In the genomic region with DNA sequence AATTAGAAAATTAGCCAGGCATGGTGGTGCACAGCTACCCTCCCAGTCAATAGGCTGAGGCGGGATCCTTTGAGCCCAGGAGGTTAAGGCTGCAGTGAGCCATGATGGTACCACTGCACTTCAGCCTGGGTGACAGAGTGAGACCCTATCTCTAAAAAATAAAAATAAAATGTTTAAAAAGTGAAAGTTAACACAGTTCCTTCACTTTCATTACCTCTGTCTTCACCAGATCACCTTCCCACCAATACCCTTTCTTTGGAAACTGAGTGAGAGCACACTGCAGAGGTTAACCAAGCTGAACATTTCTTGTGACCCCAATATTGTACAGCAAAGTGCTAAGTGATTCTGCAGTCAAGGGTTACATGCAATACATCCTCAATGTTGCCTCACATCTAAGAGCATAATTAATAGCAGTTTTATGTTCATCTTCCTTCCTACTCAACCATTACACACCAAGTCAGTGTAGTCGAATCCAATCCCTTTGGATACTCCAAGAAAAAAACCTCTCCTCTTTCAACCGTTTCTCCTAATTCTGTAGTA, we compare ENCODE assay signal across 15 cellular contexts. TPM values are rescaled to one million over a fixed set of nuclear protein-coding genes. Genes with fewer than 3 reads are reported as not detected.
DNase-seq lines count a peak whose midpoint lies in the region; TF ChIP-seq lines count a peak whose summit lies in the region.
"Had no signal": no experiment of that assay in that cellular context is flagged by ENCODE, and none has a peak within 500 bp of the region (broad histone marks: within the 10 kb centered on the region; RNA-seq: fewer than 3 reads in every experiment).

No MANE protein-coding gene starts in this region.

- H4K20me1 ChIP-seq in PC-9 (ENCODE audit: insufficient read depth): no peaks in the 10 kb centered on the region
- no peaks in the 10 kb centered on the region for H4K20me1 ChIP-seq in OCI-LY7 (ENCODE audit: insufficient read depth, low read length)

- H3K4me3 ChIP-seq in GM08714 (ENCODE audit: low read length) (peak overlapping the region; percentile 18; the same call in 1 of the 2 replicates), PC-9 (no peak overlapping the region), OCI-LY7 (ENCODE audit: low read depth, low read length, poor library complexity, severe bottlenecking) (no peak overlapping the region)

- H3K9me3 Mint-ChIP-seq in glutamatergic neuron (ENCODE audit: unreplicated experiment) (peaks cover 7% of the 10 kb centered on the region), progenitor cell of endocrine pancreas (ENCODE audit: low read depth) (no peaks in the 10 kb centered on the region)

- no peaks in the 10 kb centered on the region for H3F3A ChIP-seq in PC-9 (ENCODE audit: insufficient read depth, low read depth)

- H3K9me3 ChIP-seq in PC-9 (ENCODE audit: insufficient read depth, low read depth) (no peaks in the 10 kb centered on the region), OCI-LY7 (ENCODE audit: low read length) (no peaks in the 10 kb centered on the region)
- H3K9me3 ChIP-seq: right atrium auricular region had no signal

- no peaks in the 10 kb centered on the region for H3K79me2 ChIP-seq in PC-9 (ENCODE audit: low read depth)
- H3K79me2 ChIP-seq in OCI-LY7 (ENCODE audit: insufficient read depth, low read depth, low read length): no peaks in the 10 kb centered on the region

- peaks cover 8% of the 10 kb centered on the region for H3K36me3 Mint-ChIP-seq in glutamatergic neuron (ENCODE audit: unreplicated experiment)
- H3K36me3 Mint-ChIP-seq in progenitor cell of endocrine pancreas (ENCODE audit: insufficient read depth): no peaks in the 10 kb centered on the region

- no peaks in the 10 kb centered on the region; the same call in 1 of the 2 replicates for H3K9me2 ChIP-seq in PC-9 (ENCODE audit: insufficient read depth)
- H3K9me2 ChIP-seq in OCI-LY7 (ENCODE audit: insufficient read depth, low read length): no peaks in the 10 kb centered on the region

- no peaks in the 10 kb centered on the region for H3K4me1 ChIP-seq in PC-9 (replicated peaks; ENCODE audit: insufficient read depth)
- H3K4me1 ChIP-seq in OCI-LY7 (ENCODE audit: insufficient read depth, low read length, poor library complexity, severe bottlenecking): no peaks in the 10 kb centered on the region

- H3K27ac Mint-ChIP-seq in glutamatergic neuron (ENCODE audit: unreplicated experiment): no peak overlapping the region
- H3K27ac Mint-ChIP-seq in progenitor cell of endocrine pancreas: no peak overlapping the region
- H3K27ac Mint-ChIP-seq: HFFc6 had no signal

- H3K4me2 ChIP-seq in PC-9: peak overlapping the region; percentile 4; the same call in 1 of the 2 replicates
- H3K4me2 ChIP-seq in OCI-LY7 (ENCODE audit: low read length): no peak overlapping the region

- peaks cover 1% of the 10 kb centered on the region for H3K4me1 Mint-ChIP-seq in glutamatergic neuron (ENCODE audit: low read depth, unreplicated experiment)
- H3K4me1 Mint-ChIP-seq in progenitor cell of endocrine pancreas (ENCODE audit: low read depth): peaks cover 5% of the 10 kb centered on the region

- no TSS peak for BruUV-seq in PC-9 (replicated peaks; lab: Mats Ljungman, UMichigan)
- no TSS peak for BruUV-seq in OCI-LY7 (replicated peaks; lab: Mats Ljungman, UMichigan)

- POLR2A ChIA-PET in PC-9 (lab: Charles Lee; ENCODE audit: unreplicated experiment): no interaction called here
- POLR2A ChIA-PET in OCI-LY7 (lab: Charles Lee): no interaction called here
- POLR2A ChIA-PET in HEK293T (lab: Yijun Ruan, JAX): no interaction called here

- DNase-seq in PC-9 (no peak), glutamatergic neuron (no peak), progenitor cell of endocrine pancreas (ENCODE audit: low spot score, unreplicated experiment) (no peak), HT-29 (ENCODE audit: low spot score) (no peak), medulla oblongata (ENCODE audit: extremely low spot score) (no peak), OCI-LY7 (ENCODE audit: low spot score) (no peak), HEK293T (ENCODE audit: extremely low spot score) (no peak)
- DNase-seq: activated CD4-positive, alpha-beta T cell treated with anti-CD3 and anti-CD28 coated beads, Interleukin-2, amount 50 U/mL, for 1 hour; activated naive CD4-positive, alpha-beta T cell treated with anti-CD3 and anti-CD28 coated beads, Interleukin-2, amount 50 U/mL, for 16 hours; COR-L47; HFFc6; MV-4-11; NCI-H510A had no signal

- H3K27ac ChIP-seq in PC-9: no peak overlapping the region
- H3K27ac ChIP-seq in OCI-LY7 (ENCODE audit: low read depth, low read length, poor library complexity, severe bottlenecking): no peak overlapping the region

- H3K4me3 Mint-ChIP-seq in glutamatergic neuron (ENCODE audit: unreplicated experiment) (peak overlapping the region; percentile 86), progenitor cell of endocrine pancreas (ENCODE audit: low read depth) (peak overlapping the region; percentile 75)
- H3K4me3 Mint-ChIP-seq: HFFc6 had no signal

- H2AFZ ChIP-seq in PC-9: no peak overlapping the region
- no peak overlapping the region for H2AFZ ChIP-seq in OCI-LY7 (ENCODE audit: low read length)

- intact Hi-C loops in PC-9 (cut with micrococcal nuclease; ENCODE audit: unreplicated experiment) (no loop called here), OCI-LY7 (cut with micrococcal nuclease; ENCODE audit: unreplicated experiment) (no loop called here)

- CTCF ChIA-PET in PC-9 (lab: Charles Lee): no interaction called here
- CTCF ChIA-PET in OCI-LY7 (lab: Charles Lee; ENCODE audit: unreplicated experiment): no interaction called here
- CTCF ChIA-PET in HEK293T (lab: Yijun Ruan, JAX): no interaction called here

- TF ChIP-seq CTCF in PC-9 (conservative IDR thresholded peaks at IDR 0.05) (no peak), glutamatergic neuron (IDR thresholded peaks at IDR 0.05; ENCODE audit: partially characterized antibody, unreplicated experiment) (no peak), progenitor cell of endocrine pancreas (IDR thresholded peaks at IDR 0.05; ENCODE audit: unreplicated experiment) (no peak), OCI-LY7 (conservative IDR thresholded peaks at IDR 0.05; ENCODE audit: low read length) (no peak)

- H3K27me3 ChIP-seq in PC-9 (ENCODE audit: insufficient read depth, low read depth): peaks cover 19% of the 10 kb centered on the region; the same call in 1 of the 2 replicates
- H3K27me3 ChIP-seq: right atrium auricular region had no signal

- peaks cover 9% of the 10 kb centered on the region for H3K27me3 Mint-ChIP-seq in glutamatergic neuron (ENCODE audit: unreplicated experiment)
- peaks cover 36% of the 10 kb centered on the region for H3K27me3 Mint-ChIP-seq in progenitor cell of endocrine pancreas

- H3K36me3 ChIP-seq in PC-9 (ENCODE audit: low read depth): no peaks in the 10 kb centered on the region
- no peaks in the 10 kb centered on the region for H3K36me3 ChIP-seq in OCI-LY7 (ENCODE audit: insufficient read depth, low read length)
- H3K36me3 ChIP-seq: right atrium auricular region had no signal

TF ChIP-seq in HEK293T, 16 proteins besides CTCF, POLR2A, EP300 and RAD21:
- TF ChIP-seq FOXK2 (IDR thresholded peaks at IDR 0.05) (no peak), SP1 (IDR thresholded peaks at IDR 0.05) (no peak), FOXM1 (IDR thresholded peaks at IDR 0.05; ENCODE audit: borderline replicate concordance) (no peak), CTBP1 (IDR thresholded peaks at IDR 0.05; ENCODE audit: borderline replicate concordance) (no peak), FOXA1 (IDR thresholded peaks at IDR 0.05) (no peak), HDGF (IDR thresholded peaks at IDR 0.05; ENCODE audit: borderline replicate concordance) (no peak), ZNF384 (IDR thresholded peaks at IDR 0.05) (no peak), LEF1 (IDR thresholded peaks at IDR 0.05; ENCODE audit: borderline replicate concordance) (no peak), L3MBTL2 (conservative IDR thresholded peaks at IDR 0.05) (no peak), BHLHE40 (IDR thresholded peaks at IDR 0.05; ENCODE audit: borderline replicate concordance) (no peak), ELF4 (IDR thresholded peaks at IDR 0.05) (no peak)
- TF ChIP-seq, protein P1, sequence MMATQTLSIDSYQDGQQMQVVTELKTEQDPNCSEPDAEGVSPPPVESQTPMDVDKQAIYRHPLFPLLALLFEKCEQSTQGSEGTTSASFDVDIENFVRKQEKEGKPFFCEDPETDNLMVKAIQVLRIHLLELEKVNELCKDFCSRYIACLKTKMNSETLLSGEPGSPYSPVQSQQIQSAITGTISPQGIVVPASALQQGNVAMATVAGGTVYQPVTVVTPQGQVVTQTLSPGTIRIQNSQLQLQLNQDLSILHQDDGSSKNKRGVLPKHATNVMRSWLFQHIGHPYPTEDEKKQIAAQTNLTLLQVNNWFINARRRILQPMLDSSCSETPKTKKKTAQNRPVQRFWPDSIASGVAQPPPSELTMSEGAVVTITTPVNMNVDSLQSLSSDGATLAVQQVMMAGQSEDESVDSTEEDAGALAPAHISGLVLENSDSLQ (IDR thresholded peaks at IDR 0.05): no peak

RNA-seq across cellular contexts. Expression of a gene that starts 1.7 kb away (rescaled TPM):
- total RNA-seq in PC-9 (2021) (not detected in 2 replicates), glutamatergic neuron (ENCODE audit: unreplicated experiment) (0.32 TPM), progenitor cell of endocrine pancreas (8.0 and 11.5 TPM in 2 replicates), OCI-LY7 (2022) (not detected in 2 replicates)
- total RNA-seq in HT-29 (2014; rRNA removed; shearing (Covaris generic)): not detected in 2 replicates
- total RNA-seq in OCI-LY7 (2014; rRNA removed; shearing (Covaris generic)): not detected in 2 replicates
- total RNA-seq: HFFc6 had no signal
